Comparison of ENCODE assay signal across 24 cellular contexts in genomic region chr14:57400556-57401494, GRCh38.
"Had no signal": no experiment of that assay in that cellular context is flagged by ENCODE, and none has a peak within 500 bp of the region (broad histone marks: within the 10 kb centered on the region; RNA-seq: fewer than 3 reads in every experiment).

No MANE protein-coding gene starts in this region.

- H3K27me3 Mint-ChIP-seq: activated CD4-positive, alpha-beta memory T cell treated with anti-CD3 and anti-CD28 coated beads for 36 hours; activated CD4-positive, alpha-beta T cell treated with anti-CD3 and anti-CD28 coated beads, Interleukin-2, amount 10 ng/mL, durations not matched to agents 24 days and 14 days; central memory CD8-positive, alpha-beta T cell; naive B cell; progenitor cell of endocrine pancreas; stimulated activated naive B cell treated with anti-CD40 and anti-IgM and Interleukin-4, amounts not matched to agents 10 μg/mL and 1 μg/mL and 100 μg/mL, for 72 hours had no signal

- H3K4me2 ChIP-seq: hepatocyte had no signal

- H3K4me1 Mint-ChIP-seq: nephron progenitor cell had no signal

- H3K4me3 ChIP-seq: gastroesophageal sphincter, hepatocyte, stomach, suprapubic skin, tibial artery had no signal

- ATAC-seq: gastroesophageal sphincter; left cardiac atrium; stimulated activated naive B cell treated with anti-CD40 and anti-IgM and Interleukin-4, amounts not matched to agents 10 μg/mL and 1 μg/mL and 100 μg/mL, for 72 hours had no signal

- H3K9me3 ChIP-seq: gastroesophageal sphincter, neutrophil, stomach, suprapubic skin, tibial artery had no signal

- DNase-seq: activated CD4-positive, alpha-beta memory T cell treated with anti-CD3 and anti-CD28 coated beads for 36 hours; activated CD4-positive, alpha-beta T cell treated with anti-CD3 and anti-CD28 coated beads, Interleukin-2, amount 10 ng/mL, durations not matched to agents 24 days and 14 days; activated CD4-positive, CD25-positive, alpha-beta regulatory T cell treated with anti-CD3 and anti-CD28 coated beads, Interleukin-2, amount 50 U/mL, for 72 hours; activated CD8-positive, alpha-beta memory T cell treated with anti-CD3 and anti-CD28 coated beads, Interleukin-2, amount 50 U/mL, for 4 hours; activated gamma-delta T cell treated with Interleukin-2 at 50 U/mL for 16 hours; activated naive CD4-positive, alpha-beta T cell treated with anti-CD3 and anti-CD28 coated beads, Interleukin-2, amount 50 U/mL, for 16 hours; activated T-cell treated with anti-CD3 and anti-CD28 coated beads, Interleukin-2, amount 50 U/mL, for 1 hour; effector CD8-positive, alpha-beta T cell; left cardiac atrium; naive B cell; nephron progenitor cell; stimulated activated CD4-positive, alpha-beta T cell treated with anti-CD3 and anti-CD28 coated beads, Interleukin-15, amount 100 ng/mL, for 24 hours; stimulated activated CD4-positive, alpha-beta T cell treated with anti-CD3 and anti-CD28 coated beads, Interleukin-2, amount 100 ng/mL, for 24 hours; stimulated activated naive B cell treated with anti-CD40 and anti-IgM and Interleukin-4, amounts not matched to agents 10 μg/mL and 1 μg/mL and 100 μg/mL, for 72 hours; stomach; T-helper 2 cell; tibial artery had no signal

- H3K27me3 ChIP-seq: gastroesophageal sphincter, hepatocyte, neutrophil, stomach, suprapubic skin, tibial artery had no signal

- H3K4me3 Mint-ChIP-seq: activated CD4-positive, alpha-beta memory T cell treated with anti-CD3 and anti-CD28 coated beads for 36 hours; activated CD4-positive, alpha-beta T cell treated with anti-CD3 and anti-CD28 coated beads, Interleukin-2, amount 10 ng/mL, durations not matched to agents 24 days and 14 days; central memory CD8-positive, alpha-beta T cell; mesothelial cell of epicardium; naive B cell; nephron progenitor cell; stimulated activated naive B cell treated with anti-CD40 and anti-IgM and Interleukin-4, amounts not matched to agents 10 μg/mL and 1 μg/mL and 100 μg/mL, for 72 hours had no signal

- H3K9me3 Mint-ChIP-seq: activated CD4-positive, alpha-beta memory T cell treated with anti-CD3 and anti-CD28 coated beads for 36 hours; activated CD4-positive, alpha-beta T cell treated with anti-CD3 and anti-CD28 coated beads, Interleukin-2, amount 10 ng/mL, durations not matched to agents 24 days and 14 days; central memory CD8-positive, alpha-beta T cell; mesothelial cell of epicardium; naive B cell; nephron progenitor cell; stimulated activated naive B cell treated with anti-CD40 and anti-IgM and Interleukin-4, amounts not matched to agents 10 μg/mL and 1 μg/mL and 100 μg/mL, for 72 hours had no signal

- H3K27ac ChIP-seq: gastroesophageal sphincter, hepatocyte, neutrophil, stomach, suprapubic skin, tibial artery had no signal

- H2AFZ ChIP-seq: hepatocyte had no signal

- H3K27ac Mint-ChIP-seq: activated CD4-positive, alpha-beta memory T cell treated with anti-CD3 and anti-CD28 coated beads for 36 hours; activated CD4-positive, alpha-beta T cell treated with anti-CD3 and anti-CD28 coated beads, Interleukin-2, amount 10 ng/mL, durations not matched to agents 24 days and 14 days; nephron progenitor cell; progenitor cell of endocrine pancreas; stimulated activated naive B cell treated with anti-CD40 and anti-IgM and Interleukin-4, amounts not matched to agents 10 μg/mL and 1 μg/mL and 100 μg/mL, for 72 hours had no signal
